8 cellular contexts compared by ENCODE assay signal in genomic region chr20:48823960-48824497, GRCh38. TPM values are rescaled to one million over a fixed set of nuclear protein-coding genes. Genes with fewer than 3 reads are reported as not detected.
DNase-seq lines count a peak whose midpoint lies in the region; ATAC-seq, FAIRE-seq and TF ChIP-seq lines count a peak whose summit lies in the region.

No MANE protein-coding gene starts in this region.

- no peaks in the 10 kb centered on the region for H3K9me3 Mint-ChIP-seq in activated B cell treated with CpG ODN at 0.5 μM for 24 hours

- peak overlapping the region; percentile 61 to 84 (median 82) for H3K27ac ChIP-seq in gastrocnemius medialis

- in situ Hi-C loops in gastrocnemius medialis (cut with MboI; ENCODE audit: low sequenced_read_pairs in 4 of 4): no loop called here

- FAIRE-seq in H54 (lab: Jason Lieb, UNC): peak; percentile 78

- CTCF ChIA-PET in activated B cell treated with CpG ODN at 0.5 μM for 24 hours (lab: Charles Lee): no interaction called here

- intact Hi-C loops in activated B cell treated with CpG ODN at 0.5 μM for 24 hours (cut with micrococcal nuclease) (loop anchor here (1.0 to 10.0 kb wide), 3 partner anchors 21 to 451 kb away; partner anchors contain the start of gene ZNFX1), gastrocnemius medialis (cut with DNase I; ENCODE audit: low total_unique reads) (loop anchor here (10.0 kb wide), 1 partner anchor 139 kb away; no protein-coding TSS in a partner anchor)

- no peak for TF ChIP-seq CTCF in activated B cell treated with CpG ODN at 0.5 μM for 24 hours (IDR thresholded peaks at IDR 0.05)
- TF ChIP-seq CTCF in gastrocnemius medialis (IDR thresholded peaks at IDR 0.05 in 4 of 5, conservative IDR thresholded peaks at IDR 0.05 in 1 of 5): no peak

- H3K36me3 ChIP-seq in gastrocnemius medialis: no peaks in the 10 kb centered on the region

- H3K4me1 ChIP-seq in gastrocnemius medialis: peaks cover 15 to 33% of the 10 kb centered on the region in 2 donors

- no peaks in the 10 kb centered on the region for H3K9me3 ChIP-seq in gastrocnemius medialis

- no peaks in the 10 kb centered on the region for H3K27me3 Mint-ChIP-seq in activated B cell treated with CpG ODN at 0.5 μM for 24 hours

- TF ChIP-seq POLR2A in H54 (IDR thresholded peaks at IDR 0.05; ENCODE audit: low read depth, low read length): no peak
- TF ChIP-seq POLR2A in gastrocnemius medialis (IDR thresholded peaks at IDR 0.05): no peak

- H3K4me3 ChIP-seq in gastrocnemius medialis: no peak overlapping the region

- H3K36me3 Mint-ChIP-seq in activated B cell treated with CpG ODN at 0.5 μM for 24 hours (ENCODE audit: low read depth): peaks cover 13% of the 10 kb centered on the region

- peak overlapping the region; percentile 80 for H3K4me3 Mint-ChIP-seq in activated B cell treated with CpG ODN at 0.5 μM for 24 hours

- POLR2A ChIA-PET in activated B cell treated with CpG ODN at 0.5 μM for 24 hours (lab: Charles Lee): no interaction called here

- H3K27me3 ChIP-seq in gastrocnemius medialis: no peaks in the 10 kb centered on the region

- peaks cover 8% of the 10 kb centered on the region for H3K4me1 Mint-ChIP-seq in activated B cell treated with CpG ODN at 0.5 μM for 24 hours

- DNase-seq in AG08395 (ENCODE audit: low spot score) (peak; percentile 92), H54 (ENCODE audit: insufficient read length, low spot score) (peak; percentile 93), activated B cell treated with CpG ODN at 0.5 μM for 24 hours (no peak), dermis blood vessel endothelial cell (peak; percentile 85), gastrocnemius medialis (no peak), NCI-H82 treated with DMSO at 0.1 percent for 48 hours (lab: John Stamatoyannopoulos, UW; ENCODE audit: unreplicated experiment) (no peak), mucosa of gallbladder (ENCODE audit: low spot score) (no peak), SW 1271 (lab: John Stamatoyannopoulos, UW) (no peak)

- H3K27ac Mint-ChIP-seq in activated B cell treated with CpG ODN at 0.5 μM for 24 hours: peak overlapping the region; percentile 95

- ATAC-seq in activated B cell treated with CpG ODN at 0.5 μM for 24 hours (ENCODE audit: low read depth) (peak; percentile 52), gastrocnemius medialis (no peak)

RNA-seq across cellular contexts. Expression of gene PREX1, which starts 3.8 kb away (rescaled TPM):
- total RNA-seq in activated B cell treated with CpG ODN at 0.5 μM for 24 hours: 65.0 and 71.4 TPM in 2 replicates
- total RNA-seq in dermis blood vessel endothelial cell: 63.1 and 63.9 TPM in 2 replicates
- 10 to 100 TPM in 1 of 4 donors, 1 to 10 TPM in 3; 7.5 to 10.9 (median 9.1) TPM for total RNA-seq in gastrocnemius medialis
- 29.8 TPM for total RNA-seq in mucosa of gallbladder

Comparison
In these comparisons a context has a peak if more than half of its experiments do, and no peak if none do; other contexts are left out.
1. DNase-seq: peak in AG08395 (single experiment), H54 (single experiment) and dermis blood vessel endothelial cell (single experiment); none in activated B cell treated with CpG ODN at 0.5 μM for 24 hours (single experiment), gastrocnemius medialis (0 of 2), NCI-H82 treated with DMSO at 0.1 percent for 48 hours (single experiment), mucosa of gallbladder (single experiment) and SW 1271 (0 of 2).